Comparison of ENCODE assay signal across 9 cellular contexts in genomic region chr18:57802869-57803118, GRCh38. TPM values are rescaled to one million over a fixed set of nuclear protein-coding genes. Genes with fewer than 3 reads are reported as not detected.
DNase-seq lines count a peak whose midpoint lies in the region; ATAC-seq, FAIRE-seq and TF ChIP-seq lines count a peak whose summit lies in the region.
"Had no signal": no experiment of that assay in that cellular context is flagged by ENCODE, and none has a peak within 500 bp of the region (broad histone marks: within the 10 kb centered on the region; RNA-seq: fewer than 3 reads in every experiment).

No MANE protein-coding gene starts in this region.

- H3K4me1 ChIP-seq in keratinocyte (ENCODE audit: control insufficient read depth, extremely low read depth, insufficient read depth, low read length): peaks cover 22% of the 10 kb centered on the region
- H3K4me1 ChIP-seq in stomach smooth muscle (ENCODE audit: control insufficient read depth, insufficient read depth, low read length): peaks cover 33% of the 10 kb centered on the region

- FAIRE-seq in keratinocyte (lab: Jason Lieb, UNC): no peak

- H4K20me1 ChIP-seq in keratinocyte (ENCODE audit: control insufficient read depth, extremely low read depth, insufficient read depth, low read length): no peaks in the 10 kb centered on the region

- H3K4me3 ChIP-seq in keratinocyte (ENCODE audit: control insufficient read depth in 2 of 3, extremely low read depth in 1 of 3, insufficient read depth in 2 of 3, low read depth in 1 of 3, low read length in 3 of 3) (peak overlapping the region; percentile 74 to 86 (median 84)), stomach smooth muscle (ENCODE audit: low read length in 2 of 2) (peak overlapping the region; percentile 88 to 91)

- H3K36me3 ChIP-seq in keratinocyte (ENCODE audit: control insufficient read depth in 2 of 2, extremely low read depth in 1 of 2, insufficient read depth in 2 of 2, low read length in 2 of 2): no peaks in the 10 kb centered on the region
- no peaks in the 10 kb centered on the region for H3K36me3 ChIP-seq in stomach smooth muscle (ENCODE audit: control insufficient read depth in 2 of 2, insufficient read depth in 2 of 2, low read length in 2 of 2)

- no peaks in the 10 kb centered on the region for H3K9me1 ChIP-seq in keratinocyte (ENCODE audit: control insufficient read depth, extremely low read depth, insufficient read depth, low read length)

- peak; percentile 31 for ATAC-seq in GM21717 (IDR thresholded peaks at IDR 0.05; ENCODE audit: unreplicated experiment)

- H3K27ac ChIP-seq in VCaP: peak overlapping the region; percentile 94
- H3K27ac ChIP-seq in keratinocyte (ENCODE audit: control insufficient read depth, insufficient read depth, low read length): no peak overlapping the region
- H3K27ac ChIP-seq in stomach smooth muscle (ENCODE audit: low read length): no peak overlapping the region

- H3K4me2 ChIP-seq in keratinocyte (ENCODE audit: control insufficient read depth, extremely low read depth, insufficient read depth, low read depth, low read length): peak overlapping the region; percentile 89

- H2AFZ ChIP-seq in keratinocyte (ENCODE audit: control insufficient read depth, low read length): peak overlapping the region; percentile 64

- H3K9me3 ChIP-seq in keratinocyte (ENCODE audit: control insufficient read depth, low read depth, low read length): no peaks in the 10 kb centered on the region
- no peaks in the 10 kb centered on the region for H3K9me3 ChIP-seq in stomach smooth muscle (ENCODE audit: control insufficient read depth in 2 of 2, low read length in 2 of 2)

- H3K27me3 ChIP-seq in keratinocyte (ENCODE audit: control insufficient read depth, extremely low read depth, insufficient read depth, low read length) (no peaks in the 10 kb centered on the region), stomach smooth muscle (ENCODE audit: control insufficient read depth in 1 of 2, insufficient read depth in 2 of 2, low read length in 2 of 2) (no peaks in the 10 kb centered on the region)

- dilution Hi-C loops in keratinocyte (cut with MboI; ENCODE audit: extremely low pct_ligation_motif_present, low sequenced_read_pairs): no loop called here

- H3K9ac ChIP-seq in keratinocyte (ENCODE audit: control insufficient read depth, extremely low read depth, insufficient read depth, low read length): peak overlapping the region; percentile 72
- H3K9ac ChIP-seq in stomach smooth muscle (ENCODE audit: low read length in 2 of 2): peak overlapping the region; percentile 76 to 84

- no peak for DNase-seq in keratinocyte (ENCODE audit: low read depth, low spot score)
- no peak for DNase-seq in DMS53 (lab: John Stamatoyannopoulos, UW)
- DNase-seq in SKM-1 treated with dmso at 0.1 percent for 144 hours (lab: John Stamatoyannopoulos, UW; ENCODE audit: unreplicated experiment): no peak
- no peak for DNase-seq in NCI-H1436 treated with DMSO at 0.1 percent for 48 hours (lab: John Stamatoyannopoulos, UW)
- DNase-seq in activated CD8-positive, alpha-beta memory T cell treated with anti-CD3 and anti-CD28 coated beads, Interleukin-2, amount 50 U/mL, for 4 hours: no peak
- DNase-seq: cerebellar nuclear complex had no signal

- H3K79me2 ChIP-seq in keratinocyte (ENCODE audit: control insufficient read depth, insufficient read depth, low read length): peaks cover 24% of the 10 kb centered on the region

- TF ChIP-seq CTCF in VCaP (conservative IDR thresholded peaks at IDR 0.05) (no peak), keratinocyte (optimal IDR thresholded peaks at IDR 0.05 in 1 of 3, IDR thresholded peaks at IDR 0.05 in 1 of 3, conservative IDR thresholded peaks at IDR 0.05 in 1 of 3; ENCODE audit: extremely low read depth in 1 of 3, insufficient read depth in 2 of 3, low read length in 3 of 3) (no peak)

RNA-seq across cellular contexts. Expression of gene ATP8B1, which starts 0.3 kb away (rescaled TPM):
- 14.6 to 20.4 TPM (median 15.7 TPM) in 3 replicates for polyA plus RNA-seq in keratinocyte
- 19.7 TPM for polyA plus RNA-seq in keratinocyte (2011; ENCODE audit: low read depth)
- polyA plus RNA-seq in keratinocyte (2011; cell fraction: cytosol; rRNA removed): 6.4 and 11.7 TPM in 2 replicates
- 17.7 and 22.2 TPM in 2 replicates for polyA plus RNA-seq in keratinocyte (2011; cell fraction: nucleus; rRNA removed)
- 8.7 and 8.9 TPM in 2 replicates for polyA plus RNA-seq in keratinocyte (2012; ENCODE audit: low replicate concordance)
- polyA minus RNA-seq in keratinocyte: 8.7 to 37.3 TPM (median 21.5 TPM) in 3 replicates
- polyA minus RNA-seq in keratinocyte (2011; cell fraction: cytosol; rRNA and poly(A)+ RNA removed): 10.0 TPM
- 27.5 and 45.5 TPM in 2 replicates for polyA minus RNA-seq in keratinocyte (2011; cell fraction: nucleus; rRNA and poly(A)+ RNA removed)
